In genomic region chr6:154890874-154891273, GRCh38 we compare ENCODE assay signal across 14 cellular contexts.
"Had no signal": no experiment of that assay in that cellular context is flagged by ENCODE, and none has a peak within 500 bp of the region (broad histone marks: within the 10 kb centered on the region; RNA-seq: fewer than 3 reads in every experiment).

No MANE protein-coding gene starts in this region.

- ATAC-seq: effector memory CD8-positive, alpha-beta T cell; foreskin keratinocyte; left colon; mucosa of descending colon; natural killer cell had no signal

- H3K27ac Mint-ChIP-seq: dendritic cell treated with granulocyte-macrophage colony-stimulating factor and Interleukin-4, amounts not matched to agents 40 ng/mL and 50 ng/mL, for 4 days; effector memory CD8-positive, alpha-beta T cell; natural killer cell; neural progenitor cell had no signal

- H3K27me3 Mint-ChIP-seq: dendritic cell treated with granulocyte-macrophage colony-stimulating factor and Interleukin-4, amounts not matched to agents 40 ng/mL and 50 ng/mL, for 4 days; effector memory CD8-positive, alpha-beta T cell had no signal

- H3K36me3 Mint-ChIP-seq: natural killer cell had no signal

- H3K9me3 Mint-ChIP-seq: dendritic cell treated with granulocyte-macrophage colony-stimulating factor and Interleukin-4, amounts not matched to agents 40 ng/mL and 50 ng/mL, for 4 days; effector memory CD8-positive, alpha-beta T cell; natural killer cell had no signal

- DNase-seq: effector memory CD8-positive, alpha-beta T cell; foreskin keratinocyte; hippocampal formation; left colon; mammary epithelial cell; mucosa of descending colon; natural killer cell; nucleus accumbens; ovary; sigmoid colon; stimulated activated naive CD4-positive, alpha-beta T cell treated with Interleukin-2 at 50 U/mL for 16 hours; transverse colon had no signal

- H3K4me3 Mint-ChIP-seq: dendritic cell treated with granulocyte-macrophage colony-stimulating factor and Interleukin-4, amounts not matched to agents 40 ng/mL and 50 ng/mL, for 4 days; effector memory CD8-positive, alpha-beta T cell; natural killer cell; neural progenitor cell had no signal
